Comparison of ENCODE assay signal across 21 cellular contexts in the genomic region with DNA sequence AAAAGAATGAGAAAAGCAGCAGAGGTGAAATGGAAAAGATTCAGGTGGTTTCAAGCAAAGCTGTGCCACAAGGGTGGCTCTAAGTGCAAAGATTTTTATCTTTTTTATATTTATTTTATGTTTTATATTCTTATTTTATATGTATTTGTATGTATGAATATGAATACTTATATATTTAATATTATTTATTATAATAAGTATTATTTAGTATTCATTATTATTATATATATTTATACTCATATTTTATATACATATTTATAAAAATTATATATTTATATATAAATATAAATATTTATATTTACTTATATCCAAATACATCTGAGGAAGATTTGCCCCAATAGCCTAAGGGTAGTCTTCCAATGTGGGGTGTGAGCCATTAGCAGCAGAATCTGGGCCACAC.
DNase-seq lines count a peak whose midpoint lies in the region; ATAC-seq, FAIRE-seq and TF ChIP-seq lines count a peak whose summit lies in the region.
"Had no signal": no experiment of that assay in that cellular context is flagged by ENCODE, and none has a peak within 500 bp of the region (broad histone marks: within the 10 kb centered on the region; RNA-seq: fewer than 3 reads in every experiment).

No MANE protein-coding gene starts in this region.

- H3K4me3 ChIP-seq in kidney (ENCODE audit: low read length in 2 of 2) (no peak overlapping the region), left lung (no peak overlapping the region), smooth muscle cell (no peak overlapping the region)
- H3K4me3 ChIP-seq: BLaER1, GM12878, GM23338 had no signal

- FAIRE-seq in G401.6 (lab: Jason Lieb, UNC), result peak; percentile 95
- peak; percentile 27 for FAIRE-seq in kidney (lab: Jason Lieb, UNC)
- FAIRE-seq: GM12878, GM19239 had no signal

- H3K27ac ChIP-seq in kidney (ENCODE audit: low read depth in 2 of 2, low read length in 2 of 2) (no peak overlapping the region), left lung (no peak overlapping the region), smooth muscle cell (ENCODE audit: low read depth) (no peak overlapping the region)
- H3K27ac ChIP-seq: BLaER1, C4-2B had no signal

- H3K9me3 Mint-ChIP-seq in WTC11, result peaks cover 11% of the 10 kb centered on the region
- H3K9me3 Mint-ChIP-seq: GM23338 had no signal

- CTCF ChIA-PET in WTC11 (lab: Charles Lee), result no interaction called here

- H3K4me2 ChIP-seq in smooth muscle cell, result no peak overlapping the region
- H3K4me2 ChIP-seq: BLaER1, GM23338 had no signal

- H3K4me3 Mint-ChIP-seq in WTC11, result no peak overlapping the region
- H3K4me3 Mint-ChIP-seq: B cell; CD4-positive, CD25-positive, alpha-beta regulatory T cell; CD8-positive, alpha-beta T cell; GM23338; H9 had no signal

- H3K4me1 Mint-ChIP-seq in WTC11, result no peaks in the 10 kb centered on the region
- H3K4me1 Mint-ChIP-seq: B cell; CD4-positive, CD25-positive, alpha-beta regulatory T cell; H9 had no signal

- H3K79me2 ChIP-seq in smooth muscle cell (ENCODE audit: low read depth), result no peaks in the 10 kb centered on the region

- H3K36me3 ChIP-seq in kidney (ENCODE audit: control insufficient read depth in 1 of 2, insufficient read depth in 2 of 2, low read length in 2 of 2) (no peaks in the 10 kb centered on the region), left lung (no peaks in the 10 kb centered on the region), smooth muscle cell (ENCODE audit: low read depth) (no peaks in the 10 kb centered on the region)
- H3K36me3 ChIP-seq: BLaER1 had no signal

- no peaks in the 10 kb centered on the region for H3K4me1 ChIP-seq in kidney (ENCODE audit: control insufficient read depth in 1 of 2, insufficient read depth in 1 of 2, low read depth in 1 of 2, low read length in 2 of 2)
- H3K4me1 ChIP-seq in left lung, result no peaks in the 10 kb centered on the region
- no peaks in the 10 kb centered on the region for H3K4me1 ChIP-seq in smooth muscle cell (ENCODE audit: low read depth)
- H3K4me1 ChIP-seq: Caco-2 had no signal

- no peaks in the 10 kb centered on the region for H3F3A ChIP-seq in smooth muscle cell (ENCODE audit: low read depth)

- POLR2A ChIA-PET in WTC11 (lab: Charles Lee), result no interaction called here

- H3K27me3 ChIP-seq in left lung, result no peaks in the 10 kb centered on the region
- H3K27me3 ChIP-seq in smooth muscle cell (ENCODE audit: low read depth), result no peaks in the 10 kb centered on the region
- H3K27me3 ChIP-seq: BLaER1 had no signal

- ATAC-seq in WTC11, result no peak
- ATAC-seq in left lung, result no peak
- no peak for ATAC-seq in HG02852 (IDR thresholded peaks at IDR 0.05; ENCODE audit: unreplicated experiment)
- ATAC-seq: CD8-positive, alpha-beta T cell; GM12878; GM23338; HCT116 had no signal

- H3K27ac Mint-ChIP-seq in WTC11, result no peak overlapping the region
- H3K27ac Mint-ChIP-seq: B cell; CD4-positive, CD25-positive, alpha-beta regulatory T cell; CD8-positive, alpha-beta T cell; GM23338; H9 had no signal

- intact Hi-C loops in kidney (cut with DNase I) (no loop called here), left lung (cut with DNase I) (no loop called here)

- DNase-seq in WTC11 (ENCODE audit: low spot score) (no peak), kidney (no peak), left lung (no peak), smooth muscle cell (lab: John Stamatoyannopoulos, UW; ENCODE audit: unreplicated experiment) (no peak)
- DNase-seq: 8988T; Caco-2; CD4-positive, CD25-positive, alpha-beta regulatory T cell; CD8-positive, alpha-beta T cell; DMS153; DND-41; GDM1; H9 had no signal

- TF ChIP-seq CTCF in WTC11 (IDR thresholded peaks at IDR 0.05) (no peak), kidney (IDR thresholded peaks at IDR 0.05; ENCODE audit: borderline replicate concordance, extremely low read depth, insufficient read depth) (no peak), left lung (IDR thresholded peaks at IDR 0.05) (no peak), smooth muscle cell (IDR thresholded peaks at IDR 0.05; ENCODE audit: borderline replicate concordance, insufficient read depth, poor library complexity, severe bottlenecking) (no peak)

- no peak overlapping the region for H3K9ac ChIP-seq in kidney (ENCODE audit: low read length in 2 of 2)
- H3K9ac ChIP-seq in smooth muscle cell (ENCODE audit: low read depth), result no peak overlapping the region
- H3K9ac ChIP-seq: BLaER1 had no signal

- H3K36me3 Mint-ChIP-seq in WTC11, result no peaks in the 10 kb centered on the region
- H3K36me3 Mint-ChIP-seq: CD4-positive, CD25-positive, alpha-beta regulatory T cell; CD8-positive, alpha-beta T cell had no signal

- H2AFZ ChIP-seq in smooth muscle cell (ENCODE audit: low read depth), result no peak overlapping the region
- H2AFZ ChIP-seq: GM23338 had no signal

- no peaks in the 10 kb centered on the region for H4K20me1 ChIP-seq in smooth muscle cell (ENCODE audit: low read depth)
- H4K20me1 ChIP-seq: BLaER1 had no signal

- H3K9me3 ChIP-seq in kidney (ENCODE audit: control insufficient read depth in 1 of 2, low read length in 2 of 2) (no peaks in the 10 kb centered on the region), left lung (no peaks in the 10 kb centered on the region), smooth muscle cell (replicated peaks; ENCODE audit: low read depth) (no peaks in the 10 kb centered on the region)
- H3K9me3 ChIP-seq: BLaER1, Caco-2 had no signal

- no peaks in the 10 kb centered on the region for H3K27me3 Mint-ChIP-seq in WTC11 (ENCODE audit: low read depth)
- H3K27me3 Mint-ChIP-seq: B cell; CD4-positive, CD25-positive, alpha-beta regulatory T cell had no signal

TF ChIP-seq in WTC11, 78 proteins besides CTCF, POLR2A, EP300 and RAD21:
- TF ChIP-seq HMGA2 (CRISPR knock-in tag; IDR thresholded peaks at IDR 0.05) (peak; percentile 95), IRF2 (CRISPR knock-in tag; IDR thresholded peaks at IDR 0.05; ENCODE audit: borderline replicate concordance, low read depth) (no peak)
- TF ChIP-seq, protein P1, sequence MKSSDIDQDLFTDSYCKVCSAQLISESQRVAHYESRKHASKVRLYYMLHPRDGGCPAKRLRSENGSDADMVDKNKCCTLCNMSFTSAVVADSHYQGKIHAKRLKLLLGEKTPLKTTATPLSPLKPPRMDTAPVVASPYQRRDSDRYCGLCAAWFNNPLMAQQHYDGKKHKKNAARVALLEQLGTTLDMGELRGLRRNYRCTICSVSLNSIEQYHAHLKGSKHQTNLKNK (CRISPR knock-in tag; IDR thresholded peaks at IDR 0.05), result no peak
TF ChIP-seq in WTC11: peak in this region for 1.
